1 cellular context compared by ENCODE assay signal in the genomic region with DNA sequence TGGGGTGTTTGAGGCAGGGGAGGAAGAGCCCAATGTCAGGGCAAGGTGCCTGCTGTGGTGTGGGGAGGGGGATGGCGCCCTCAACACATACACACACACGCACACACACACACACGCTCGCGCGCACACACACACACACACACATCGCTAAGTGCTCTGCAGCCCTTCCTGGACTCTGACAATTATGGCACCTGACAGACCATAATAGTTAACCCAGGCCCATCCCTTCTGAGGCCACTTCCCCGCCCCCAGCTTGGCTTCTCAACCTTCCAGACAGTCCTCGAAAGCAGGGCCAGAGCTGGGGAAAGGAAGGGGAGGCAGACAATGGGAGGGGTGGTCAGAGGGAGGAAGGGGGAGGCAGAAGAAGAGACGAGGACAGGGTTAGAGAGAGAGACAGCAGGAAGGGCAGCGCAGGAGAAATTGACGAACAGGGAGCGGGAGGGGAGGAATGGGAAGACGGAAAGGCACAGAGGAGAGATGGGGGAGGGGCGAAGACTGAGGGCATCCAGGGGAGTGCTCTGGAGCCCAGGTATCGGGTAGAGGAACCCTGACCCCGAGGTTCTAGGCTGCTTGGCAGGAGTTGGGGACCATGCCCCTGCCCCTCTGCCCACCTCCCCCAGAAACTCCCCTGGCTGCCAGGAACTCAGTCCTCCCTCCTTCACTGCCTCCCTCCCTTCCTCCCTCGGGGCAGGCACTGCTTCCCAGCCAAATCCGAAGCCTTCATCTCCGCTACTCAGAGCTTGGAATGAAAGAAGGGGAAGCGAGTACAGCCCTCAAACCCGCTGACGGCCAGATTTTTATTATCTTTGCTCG.
TF ChIP-seq lines count a peak whose summit lies in the region.

No MANE protein-coding gene starts in this region.

TF ChIP-seq in HepG2, 621 proteins besides CTCF, POLR2A, EP300 and RAD21 (continued from another document and continues in another):
- TF ChIP-seq ZNF749 (CRISPR knock-in tag; IDR thresholded peaks at IDR 0.05; ENCODE audit: borderline replicate concordance) (no peak), RFX3 (CRISPR knock-in tag; IDR thresholded peaks at IDR 0.05) (no peak), PITX1 (CRISPR knock-in tag; IDR thresholded peaks at IDR 0.05) (no peak), NR2F6 (IDR thresholded peaks at IDR 0.05) (no peak), NR2F6 (CRISPR knock-in tag; IDR thresholded peaks at IDR 0.05) (peak; percentile 37; the same call in 1 of the 2 replicates), SNAPC4 (CRISPR knock-in tag; IDR thresholded peaks at IDR 0.05) (no peak), ZNF747 (CRISPR knock-in tag; IDR thresholded peaks at IDR 0.05; ENCODE audit: borderline replicate concordance) (no peak), ZBTB38 (CRISPR knock-in tag; IDR thresholded peaks at IDR 0.05) (peak; percentile 89), BRCA1 (CRISPR knock-in tag; IDR thresholded peaks at IDR 0.05) (no peak), ELF3 (CRISPR knock-in tag; IDR thresholded peaks at IDR 0.05) (0 out of 2 replicates have a peak, but pooled peaks have one; percentile 14), ZBTB21 (CRISPR knock-in tag; IDR thresholded peaks at IDR 0.05) (no peak), ZMYM4 (CRISPR knock-in tag; IDR thresholded peaks at IDR 0.05) (no peak), KDM5B (CRISPR knock-in tag; IDR thresholded peaks at IDR 0.05; ENCODE audit: borderline replicate concordance) (no peak), HDAC2 (CRISPR knock-in tag; IDR thresholded peaks at IDR 0.05) (0 out of 2 replicates have a peak, but pooled peaks have one; percentile 24), TOPORS (CRISPR knock-in tag; IDR thresholded peaks at IDR 0.05) (no peak), SALL2 (CRISPR knock-in tag; IDR thresholded peaks at IDR 0.05) (no peak), NFRKB (IDR thresholded peaks at IDR 0.05) (no peak), ERF (CRISPR knock-in tag; IDR thresholded peaks at IDR 0.05) (peak; percentile 28; the same call in 1 of the 2 replicates), ATF6 (CRISPR knock-in tag; conservative IDR thresholded peaks at IDR 0.05) (no peak), POGZ (CRISPR knock-in tag; IDR thresholded peaks at IDR 0.05) (no peak), ZBTB7B (CRISPR knock-in tag; IDR thresholded peaks at IDR 0.05) (no peak), FOXK2 (IDR thresholded peaks at IDR 0.05) (0 out of 2 replicates have a peak, but pooled peaks have one; percentile 6), CENPT (CRISPR knock-in tag; IDR thresholded peaks at IDR 0.05; ENCODE audit: low read depth) (no peak), FOXJ3 (CRISPR knock-in tag; IDR thresholded peaks at IDR 0.05; ENCODE audit: borderline replicate concordance) (no peak), YEATS4 (CRISPR knock-in tag; IDR thresholded peaks at IDR 0.05; ENCODE audit: borderline replicate concordance) (no peak), TARDBP (CRISPR knock-in tag; IDR thresholded peaks at IDR 0.05) (no peak), ZNF350 (CRISPR knock-in tag; IDR thresholded peaks at IDR 0.05; ENCODE audit: borderline replicate concordance, low read depth) (no peak; the same call in 1 of the 2 replicates), NBN (conservative IDR thresholded peaks at IDR 0.05) (no peak), ZNF143 (CRISPR knock-in tag; IDR thresholded peaks at IDR 0.05) (no peak), ZNF7 (CRISPR knock-in tag; IDR thresholded peaks at IDR 0.05) (no peak), ZNF354B (CRISPR knock-in tag; IDR thresholded peaks at IDR 0.05) (no peak), DPF2 (CRISPR knock-in tag; IDR thresholded peaks at IDR 0.05; ENCODE audit: borderline replicate concordance, low read depth) (0 out of 2 replicates have a peak, but pooled peaks have one; percentile 5), ZFP36L1 (CRISPR knock-in tag; IDR thresholded peaks at IDR 0.05) (no peak), GZF1 (CRISPR knock-in tag; IDR thresholded peaks at IDR 0.05) (no peak), PHF8 (CRISPR knock-in tag; IDR thresholded peaks at IDR 0.05) (peak; percentile 13; the same call in 1 of the 2 replicates), CC2D1A (CRISPR knock-in tag; IDR thresholded peaks at IDR 0.05) (no peak), IRF9 (CRISPR knock-in tag; IDR thresholded peaks at IDR 0.05; ENCODE audit: borderline replicate concordance) (peak; percentile 35; the same call in 1 of the 2 replicates), ESRRA (CRISPR knock-in tag; IDR thresholded peaks at IDR 0.05; ENCODE audit: low read depth) (no peak), CBX5 (CRISPR knock-in tag; IDR thresholded peaks at IDR 0.05; ENCODE audit: borderline replicate concordance) (no peak), KDM1A (CRISPR knock-in tag; IDR thresholded peaks at IDR 0.05) (no peak), RXRB (CRISPR knock-in tag; IDR thresholded peaks at IDR 0.05; ENCODE audit: borderline replicate concordance) (peak; percentile 23; the same call in 1 of the 2 replicates), ZNF552 (CRISPR knock-in tag; IDR thresholded peaks at IDR 0.05; ENCODE audit: borderline replicate concordance) (no peak)
- TF ChIP-seq, protein P1, sequence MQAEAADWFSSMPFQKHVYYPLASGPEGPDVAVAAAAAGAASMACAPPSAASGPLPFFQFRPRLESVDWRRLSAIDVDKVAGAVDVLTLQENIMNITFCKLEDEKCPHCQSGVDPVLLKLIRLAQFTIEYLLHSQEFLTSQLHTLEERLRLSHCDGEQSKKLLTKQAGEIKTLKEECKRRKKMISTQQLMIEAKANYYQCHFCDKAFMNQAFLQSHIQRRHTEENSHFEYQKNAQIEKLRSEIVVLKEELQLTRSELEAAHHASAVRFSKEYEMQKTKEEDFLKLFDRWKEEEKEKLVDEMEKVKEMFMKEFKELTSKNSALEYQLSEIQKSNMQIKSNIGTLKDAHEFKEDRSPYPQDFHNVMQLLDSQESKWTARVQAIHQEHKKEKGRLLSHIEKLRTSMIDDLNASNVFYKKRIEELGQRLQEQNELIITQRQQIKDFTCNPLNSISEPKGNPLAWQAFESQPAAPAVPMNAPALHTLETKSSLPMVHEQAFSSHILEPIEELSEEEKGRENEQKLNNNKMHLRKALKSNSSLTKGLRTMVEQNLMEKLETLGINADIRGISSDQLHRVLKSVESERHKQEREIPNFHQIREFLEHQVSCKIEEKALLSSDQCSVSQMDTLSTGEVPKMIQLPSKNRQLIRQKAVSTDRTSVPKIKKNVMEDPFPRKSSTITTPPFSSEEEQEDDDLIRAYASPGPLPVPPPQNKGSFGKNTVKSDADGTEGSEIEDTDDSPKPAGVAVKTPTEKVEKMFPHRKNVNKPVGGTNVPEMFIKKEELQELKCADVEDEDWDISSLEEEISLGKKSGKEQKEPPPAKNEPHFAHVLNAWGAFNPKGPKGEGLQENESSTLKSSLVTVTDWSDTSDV (CRISPR knock-in tag; IDR thresholded peaks at IDR 0.05), result no peak
- TF ChIP-seq, protein P2, sequence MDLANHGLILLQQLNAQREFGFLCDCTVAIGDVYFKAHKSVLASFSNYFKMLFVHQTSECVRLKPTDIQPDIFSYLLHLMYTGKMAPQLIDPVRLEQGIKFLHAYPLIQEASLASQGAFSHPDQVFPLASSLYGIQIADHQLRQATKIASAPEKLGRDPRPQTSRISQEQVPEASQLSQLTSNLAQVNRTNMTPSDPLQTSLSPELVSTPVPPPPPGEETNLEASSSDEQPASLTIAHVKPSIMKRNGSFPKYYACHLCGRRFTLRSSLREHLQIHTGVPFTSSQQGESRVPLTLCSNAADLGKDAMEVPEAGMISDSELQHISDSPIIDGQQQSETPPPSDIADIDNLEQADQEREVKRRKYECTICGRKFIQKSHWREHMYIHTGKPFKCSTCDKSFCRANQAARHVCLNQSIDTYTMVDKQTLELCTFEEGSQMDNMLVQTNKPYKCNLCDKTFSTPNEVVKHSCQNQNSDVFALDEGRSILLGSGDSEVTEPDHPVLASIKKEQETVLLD (CRISPR knock-in tag; IDR thresholded peaks at IDR 0.05; ENCODE audit: low read depth), result no peak
- TF ChIP-seq, protein P3, sequence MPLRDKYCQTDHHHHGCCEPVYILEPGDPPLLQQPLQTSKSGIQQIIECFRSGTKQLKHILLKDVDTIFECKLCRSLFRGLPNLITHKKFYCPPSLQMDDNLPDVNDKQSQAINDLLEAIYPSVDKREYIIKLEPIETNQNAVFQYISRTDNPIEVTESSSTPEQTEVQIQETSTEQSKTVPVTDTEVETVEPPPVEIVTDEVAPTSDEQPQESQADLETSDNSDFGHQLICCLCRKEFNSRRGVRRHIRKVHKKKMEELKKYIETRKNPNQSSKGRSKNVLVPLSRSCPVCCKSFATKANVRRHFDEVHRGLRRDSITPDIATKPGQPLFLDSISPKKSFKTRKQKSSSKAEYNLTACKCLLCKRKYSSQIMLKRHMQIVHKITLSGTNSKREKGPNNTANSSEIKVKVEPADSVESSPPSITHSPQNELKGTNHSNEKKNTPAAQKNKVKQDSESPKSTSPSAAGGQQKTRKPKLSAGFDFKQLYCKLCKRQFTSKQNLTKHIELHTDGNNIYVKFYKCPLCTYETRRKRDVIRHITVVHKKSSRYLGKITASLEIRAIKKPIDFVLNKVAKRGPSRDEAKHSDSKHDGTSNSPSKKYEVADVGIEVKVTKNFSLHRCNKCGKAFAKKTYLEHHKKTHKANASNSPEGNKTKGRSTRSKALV (CRISPR knock-in tag; IDR thresholded peaks at IDR 0.05), result no peak
- TF ChIP-seq, protein P4, sequence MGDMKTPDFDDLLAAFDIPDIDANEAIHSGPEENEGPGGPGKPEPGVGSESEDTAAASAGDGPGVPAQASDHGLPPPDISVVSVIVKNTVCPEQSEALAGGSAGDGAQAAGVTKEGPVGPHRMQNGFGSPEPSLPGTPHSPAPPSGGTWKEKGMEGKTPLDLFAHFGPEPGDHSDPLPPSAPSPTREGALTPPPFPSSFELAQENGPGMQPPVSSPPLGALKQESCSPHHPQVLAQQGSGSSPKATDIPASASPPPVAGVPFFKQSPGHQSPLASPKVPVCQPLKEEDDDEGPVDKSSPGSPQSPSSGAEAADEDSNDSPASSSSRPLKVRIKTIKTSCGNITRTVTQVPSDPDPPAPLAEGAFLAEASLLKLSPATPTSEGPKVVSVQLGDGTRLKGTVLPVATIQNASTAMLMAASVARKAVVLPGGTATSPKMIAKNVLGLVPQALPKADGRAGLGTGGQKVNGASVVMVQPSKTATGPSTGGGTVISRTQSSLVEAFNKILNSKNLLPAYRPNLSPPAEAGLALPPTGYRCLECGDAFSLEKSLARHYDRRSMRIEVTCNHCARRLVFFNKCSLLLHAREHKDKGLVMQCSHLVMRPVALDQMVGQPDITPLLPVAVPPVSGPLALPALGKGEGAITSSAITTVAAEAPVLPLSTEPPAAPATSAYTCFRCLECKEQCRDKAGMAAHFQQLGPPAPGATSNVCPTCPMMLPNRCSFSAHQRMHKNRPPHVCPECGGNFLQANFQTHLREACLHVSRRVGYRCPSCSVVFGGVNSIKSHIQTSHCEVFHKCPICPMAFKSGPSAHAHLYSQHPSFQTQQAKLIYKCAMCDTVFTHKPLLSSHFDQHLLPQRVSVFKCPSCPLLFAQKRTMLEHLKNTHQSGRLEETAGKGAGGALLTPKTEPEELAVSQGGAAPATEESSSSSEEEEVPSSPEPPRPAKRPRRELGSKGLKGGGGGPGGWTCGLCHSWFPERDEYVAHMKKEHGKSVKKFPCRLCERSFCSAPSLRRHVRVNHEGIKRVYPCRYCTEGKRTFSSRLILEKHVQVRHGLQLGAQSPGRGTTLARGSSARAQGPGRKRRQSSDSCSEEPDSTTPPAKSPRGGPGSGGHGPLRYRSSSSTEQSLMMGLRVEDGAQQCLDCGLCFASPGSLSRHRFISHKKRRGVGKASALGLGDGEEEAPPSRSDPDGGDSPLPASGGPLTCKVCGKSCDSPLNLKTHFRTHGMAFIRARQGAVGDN (CRISPR knock-in tag; IDR thresholded peaks at IDR 0.05), result peak; percentile 81
